ENCODE assay signal across 8 cellular contexts in the genomic region with DNA sequence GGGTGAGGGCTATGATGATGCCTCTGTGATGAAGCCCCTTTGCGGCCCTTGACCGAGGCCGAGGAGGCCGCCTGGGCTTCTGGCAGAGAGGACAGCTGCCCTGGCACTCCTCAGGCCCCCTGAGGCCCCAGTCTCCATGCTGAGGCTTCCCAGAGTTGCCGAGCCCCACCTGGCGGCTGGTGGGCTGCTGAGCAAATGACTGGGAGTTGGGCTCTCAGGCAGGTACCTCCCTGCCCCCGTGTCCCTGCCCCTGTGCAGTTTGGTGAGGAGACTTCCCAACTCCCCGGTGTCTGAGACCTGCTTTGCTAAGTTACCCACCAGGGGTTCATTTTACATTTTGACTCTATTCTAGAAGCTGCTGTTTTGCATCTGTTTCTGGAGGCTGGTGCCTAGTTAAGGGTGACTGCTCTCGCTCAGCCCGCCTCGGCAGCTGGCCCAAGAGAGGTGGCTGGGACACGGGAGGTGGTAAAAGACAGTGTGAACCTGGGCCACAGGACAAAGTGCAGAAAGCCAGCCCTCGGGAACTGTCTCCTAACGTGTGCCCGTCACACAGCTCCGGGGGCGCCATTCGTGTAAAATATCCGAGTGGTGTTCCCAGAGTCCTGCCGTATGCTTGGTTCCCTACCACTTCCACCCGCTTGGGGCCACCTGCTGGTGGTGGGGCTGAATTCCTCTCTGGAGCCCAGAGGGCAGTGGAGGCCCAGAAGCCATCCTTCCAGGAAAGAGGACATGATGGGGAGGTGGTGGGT.
DNase-seq lines count a peak whose midpoint lies in the region; ATAC-seq and TF ChIP-seq lines count a peak whose summit lies in the region.

No MANE protein-coding gene starts in this region.

- no peak overlapping the region for H3K4me3 Mint-ChIP-seq in glutamatergic neuron (ENCODE audit: unreplicated experiment)

- H3K27me3 Mint-ChIP-seq in glutamatergic neuron (ENCODE audit: unreplicated experiment), result no peaks in the 10 kb centered on the region

- no peak overlapping the region for H3K4me3 ChIP-seq in Peyer's patch

- no peaks in the 10 kb centered on the region for H3K27me3 ChIP-seq in Peyer's patch

- TF ChIP-seq CTCF in Peyer's patch (IDR thresholded peaks at IDR 0.05) (peak in 2 of 6 experiments; percentile 19 to 20), glutamatergic neuron (IDR thresholded peaks at IDR 0.05; ENCODE audit: partially characterized antibody, unreplicated experiment) (no peak)

- no peaks in the 10 kb centered on the region for H3K36me3 Mint-ChIP-seq in glutamatergic neuron (ENCODE audit: unreplicated experiment)

- peak overlapping the region in 1 of 4 donors; percentile 26 for H3K27ac ChIP-seq in Peyer's patch

- H3K27ac Mint-ChIP-seq in glutamatergic neuron (ENCODE audit: unreplicated experiment), result no peak overlapping the region

- in situ Hi-C loops in ACHN (cut with HindIII; ENCODE audit: low pct_ligation_motif_present, low pct_unique_long_range_greater_than_20kb, low sequenced_read_pairs), result no loop called here

- peaks cover 0 to 15% (median 0%) of the 10 kb centered on the region in 4 donors for H3K9me3 ChIP-seq in Peyer's patch

- H3K36me3 ChIP-seq in Peyer's patch, result peaks cover 0 to 84% (median 0%) of the 10 kb centered on the region in 3 donors

- ATAC-seq in GM18498 (IDR thresholded peaks at IDR 0.05; ENCODE audit: unreplicated experiment) (peak; percentile 24), GM21723 (IDR thresholded peaks at IDR 0.05; ENCODE audit: unreplicated experiment) (no peak)

- H3K4me1 Mint-ChIP-seq in glutamatergic neuron (ENCODE audit: low read depth, unreplicated experiment), result no peaks in the 10 kb centered on the region

- TF ChIP-seq POLR2A in Peyer's patch (IDR thresholded peaks at IDR 0.05), result no peak

- peaks cover 0 to 3% (median 0%) of the 10 kb centered on the region in 4 donors for H3K4me1 ChIP-seq in Peyer's patch

- DNase-seq in ACHN (peak; percentile 53), Peyer's patch (peak; percentile 48 to 58 (median 50)), glutamatergic neuron (peak; percentile 39), ureter (ENCODE audit: low spot score) (no peak), NCI-H1436 (lab: John Stamatoyannopoulos, UW) (no peak)
- no peak for DNase-seq in stimulated activated CD4-positive, alpha-beta T cell treated with anti-CD3 and anti-CD28 coated beads, Interleukin-4, amount 100 ng/mL, for 1 hour

- H3K9me3 Mint-ChIP-seq in glutamatergic neuron (ENCODE audit: unreplicated experiment), result peaks cover 3% of the 10 kb centered on the region

Comparison
In these comparisons a context has a peak if more than half of its experiments do, and no peak if none do; other contexts are left out.
1. DNase-seq: peak in ACHN (single experiment), Peyer's patch (3 of 3) and glutamatergic neuron (single experiment); none in ureter (single experiment), stimulated activated CD4-positive, alpha-beta T cell treated with anti-CD3 and anti-CD28 coated beads, Interleukin-4, amount 100 ng/mL, for 1 hour (single experiment) and NCI-H1436 (single experiment).